Comparison of ENCODE assay signal across 16 cellular contexts in the genomic region with DNA sequence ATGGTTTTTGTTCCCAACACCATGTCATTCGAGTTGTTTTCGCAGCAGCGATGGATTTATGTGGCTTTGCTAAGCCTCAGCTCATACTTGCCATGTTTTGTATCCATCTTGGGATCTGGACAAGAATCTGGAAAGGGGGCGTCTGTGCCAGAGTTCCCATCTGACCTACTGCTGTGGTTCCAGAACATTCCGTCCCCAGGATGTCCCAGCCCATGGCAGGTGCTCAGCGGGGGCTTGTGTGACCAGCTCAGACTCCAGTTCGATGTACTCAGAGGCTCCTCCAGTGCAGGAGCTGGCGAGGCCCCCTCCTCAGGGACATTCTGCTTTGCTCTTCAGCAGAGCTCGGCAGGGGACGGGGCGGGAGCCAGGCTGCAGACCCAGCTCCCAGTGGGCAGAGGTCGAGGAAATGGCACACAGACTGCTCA. TPM values are rescaled to one million over a fixed set of nuclear protein-coding genes. Genes with fewer than 3 reads are reported as not detected.
DNase-seq lines count a peak whose midpoint lies in the region; ATAC-seq and TF ChIP-seq lines count a peak whose summit lies in the region.
"Had no signal": no experiment of that assay in that cellular context is flagged by ENCODE, and none has a peak within 500 bp of the region (broad histone marks: within the 10 kb centered on the region; RNA-seq: fewer than 3 reads in every experiment).

No MANE protein-coding gene starts in this region.

- H4K20me1 ChIP-seq in PC-3 (ENCODE audit: low read length) (no peaks in the 10 kb centered on the region), osteoblast (ENCODE audit: insufficient read depth, low read length) (no peaks in the 10 kb centered on the region)

- TF ChIP-seq POLR2A in esophagus squamous epithelium (IDR thresholded peaks at IDR 0.05) (no peak), transverse colon (IDR thresholded peaks at IDR 0.05) (no peak), prostate gland (IDR thresholded peaks at IDR 0.05) (no peak)

- no peaks in the 10 kb centered on the region for H3K36me3 ChIP-seq in PC-3 (ENCODE audit: low read depth, low read length)
- H3K36me3 ChIP-seq in esophagus squamous epithelium = no peaks in the 10 kb centered on the region
- no peaks in the 10 kb centered on the region for H3K36me3 ChIP-seq in osteoblast (ENCODE audit: insufficient read depth, low read length)
- H3K36me3 ChIP-seq in transverse colon = no peaks in the 10 kb centered on the region
- H3K36me3 ChIP-seq in prostate gland = no peaks in the 10 kb centered on the region
- H3K36me3 ChIP-seq: ovary had no signal

- POLR2A ChIA-PET in PC-3 (lab: Charles Lee; ENCODE audit: unreplicated experiment) = interaction anchor here (0.5 to 1.6 kb wide), 2 partner anchors 38 to 82 kb away, joined by 5 to 12 read pairs; no protein-coding TSS in a partner anchor

- intact Hi-C loops in PC-3 (cut with micrococcal nuclease) (no loop called here), esophagus squamous epithelium (cut with DNase I) (no loop called here), transverse colon (cut with DNase I; ENCODE audit: low total_unique reads) (no loop called here), prostate gland (cut with DNase I) (loop anchor here (1.0 to 5.0 kb wide), 4 partner anchors 16 to 88 kb away; no protein-coding TSS in a partner anchor)

- H3K9me2 ChIP-seq in PC-3 (replicated peaks; ENCODE audit: low read length) = no peaks in the 10 kb centered on the region

- no peak for ATAC-seq in PC-3
- no peak for ATAC-seq in stimulated activated memory B cell treated with anti-CD40 and anti-IgM and Interleukin-4, amounts not matched to agents 10 μg/mL and 1 μg/mL and 100 μg/mL, for 72 hours
- ATAC-seq: activated T-cell treated with anti-CD3 and anti-CD28 coated beads, Interleukin-2, amount 50 U/mL, for 4 hours had no signal

- H3K9me3 Mint-ChIP-seq in stimulated activated memory B cell treated with anti-CD40 and anti-IgM and Interleukin-4, amounts not matched to agents 10 μg/mL and 1 μg/mL and 100 μg/mL, for 72 hours = peaks cover 11% of the 10 kb centered on the region

- H3K4me2 ChIP-seq in PC-3 (ENCODE audit: low read length) = peak overlapping the region; percentile 62
- H3K4me2 ChIP-seq in osteoblast (ENCODE audit: insufficient read depth, low read length) = peak overlapping the region; percentile 46

- TF ChIP-seq CTCF in PC-3 (conservative IDR thresholded peaks at IDR 0.05; ENCODE audit: low read depth, low read length) (no peak), esophagus squamous epithelium (IDR thresholded peaks at IDR 0.05) (no peak), osteoblast (IDR thresholded peaks at IDR 0.05; ENCODE audit: extremely low read depth, low read depth, low read length) (no peak), transverse colon (IDR thresholded peaks at IDR 0.05) (no peak), prostate gland (IDR thresholded peaks at IDR 0.05) (no peak)

- 50 to 74% methylated on average over 2 to 11 of the region's 12 CpGs for WGBS in esophagus squamous epithelium, 2 donors
- WGBS in transverse colon (ENCODE audit: low coverage in 1 of 2), 2 donors = 89% methylated on average over 11 of the region's 12 CpGs; no CpG with 5 or more reads in 1 of the 2 donors
- WGBS in prostate gland = 64% methylated on average over 12 of the region's 12 CpGs

- H3K79me2 ChIP-seq in PC-3 (ENCODE audit: low read length) = no peaks in the 10 kb centered on the region
- no peaks in the 10 kb centered on the region for H3K79me2 ChIP-seq in osteoblast (ENCODE audit: insufficient read depth, low read length)

- in situ Hi-C loops in transverse colon (cut with MboI; ENCODE audit: low pct_ligation_motif_present in 1 of 4, low pct_unique_long_range_greater_than_20kb in 1 of 4, low sequenced_read_pairs in 3 of 4) = no loop called here

- H3K9me3 ChIP-seq in PC-3 (ENCODE audit: low read length) (0 out of 2 replicates have a peak, but pooled peaks cover 4% of the 10 kb centered on the region), esophagus squamous epithelium (peaks cover 0 to 14% (median 3%) of the 10 kb centered on the region in 3 donors), osteoblast (ENCODE audit: low read depth, low read length) (peaks cover 4% of the 10 kb centered on the region), transverse colon (no peaks in the 10 kb centered on the region), prostate gland (no peaks in the 10 kb centered on the region)
- H3K9me3 ChIP-seq: ovary had no signal

- TF ChIP-seq EP300 in transverse colon (IDR thresholded peaks at IDR 0.05; ENCODE audit: low read depth) = peak; percentile 88

- no peak overlapping the region for H3K4me3 ChIP-seq in PC-3 (ENCODE audit: low read length)
- no peak overlapping the region for H3K4me3 ChIP-seq in esophagus squamous epithelium
- peak overlapping the region; percentile 5 for H3K4me3 ChIP-seq in osteoblast (ENCODE audit: insufficient read depth, low read length)
- no peak overlapping the region for H3K4me3 ChIP-seq in transverse colon
- no peak overlapping the region for H3K4me3 ChIP-seq in prostate gland
- H3K4me3 ChIP-seq: ovary had no signal

- H3K27ac ChIP-seq in PC-3 (ENCODE audit: low read length) = peak overlapping the region; percentile 89
- peak overlapping the region; percentile 6 to 88 (median 77) for H3K27ac ChIP-seq in esophagus squamous epithelium
- H3K27ac ChIP-seq in osteoblast (ENCODE audit: low read depth, low read length) = peak overlapping the region; percentile 87
- peak overlapping the region in 1 of 4 donors; percentile 69 for H3K27ac ChIP-seq in transverse colon
- peak overlapping the region in 1 of 2 donors; percentile 59 for H3K27ac ChIP-seq in prostate gland
- H3K27ac ChIP-seq: ovary had no signal

- CTCF ChIA-PET in PC-3 (lab: Charles Lee) = no interaction called here

- H2AFZ ChIP-seq in PC-3 (ENCODE audit: low read length) (no peak overlapping the region), osteoblast (ENCODE audit: low read length) (peak overlapping the region; percentile 28)

- H3K36me3 Mint-ChIP-seq in stimulated activated memory B cell treated with anti-CD40 and anti-IgM and Interleukin-4, amounts not matched to agents 10 μg/mL and 1 μg/mL and 100 μg/mL, for 72 hours = no peaks in the 10 kb centered on the region
- H3K36me3 Mint-ChIP-seq: activated CD4-positive, alpha-beta memory T cell treated with anti-CD3 and anti-CD28 coated beads for 36 hours; activated naive CD8-positive, alpha-beta T cell treated with anti-CD3 and anti-CD28 coated beads for 36 hours; CD14-positive monocyte had no signal

- H3K4me1 Mint-ChIP-seq in stimulated activated memory B cell treated with anti-CD40 and anti-IgM and Interleukin-4, amounts not matched to agents 10 μg/mL and 1 μg/mL and 100 μg/mL, for 72 hours = no peaks in the 10 kb centered on the region
- H3K4me1 Mint-ChIP-seq: activated naive CD8-positive, alpha-beta T cell treated with anti-CD3 and anti-CD28 coated beads for 36 hours had no signal

- H3K27me3 Mint-ChIP-seq in stimulated activated memory B cell treated with anti-CD40 and anti-IgM and Interleukin-4, amounts not matched to agents 10 μg/mL and 1 μg/mL and 100 μg/mL, for 72 hours = peaks cover 89% of the 10 kb centered on the region

- H3K4me1 ChIP-seq in PC-3 (ENCODE audit: insufficient read depth, low read length) (peaks cover 16% of the 10 kb centered on the region), esophagus squamous epithelium (peaks cover 0 to 6% (median 0%) of the 10 kb centered on the region in 3 donors), osteoblast (ENCODE audit: insufficient read depth, low read length) (peaks cover 22% of the 10 kb centered on the region), transverse colon (no peaks in the 10 kb centered on the region), prostate gland (replicated peaks) (no peaks in the 10 kb centered on the region)

- DNase-seq in PC-3 (no peak), esophagus squamous epithelium (lab: John Stamatoyannopoulos, UW) (no peak), osteoblast (ENCODE audit: insufficient read length, low spot score, missing footprints) (peak; percentile 66), transverse colon (no peak), prostate gland (ENCODE audit: low spot score) (no peak), putamen (ENCODE audit: low spot score) (no peak)
- DNase-seq: activated CD4-positive, alpha-beta memory T cell treated with anti-CD3 and anti-CD28 coated beads for 36 hours; activated naive CD8-positive, alpha-beta T cell treated with anti-CD3 and anti-CD28 coated beads for 36 hours; activated T-cell treated with anti-CD3 and anti-CD28 coated beads, Interleukin-2, amount 50 U/mL, for 4 hours; cerebellar nuclear complex; NCI-H446; ovary; SIG-M5; T1000 had no signal

- TSS peak; percentile 87 for BruUV-seq in PC-3 (replicated peaks; lab: Mats Ljungman, UMichigan)

- H3K27me3 ChIP-seq in PC-3 (ENCODE audit: low read length) = no peaks in the 10 kb centered on the region
- peaks cover 0 to 20% (median 0%) of the 10 kb centered on the region in 4 donors for H3K27me3 ChIP-seq in esophagus squamous epithelium
- H3K27me3 ChIP-seq in osteoblast (ENCODE audit: insufficient read depth, low read length) = peaks cover 11% of the 10 kb centered on the region
- H3K27me3 ChIP-seq in transverse colon = peaks cover 3% of the 10 kb centered on the region
- H3K27me3 ChIP-seq in prostate gland (replicated peaks; ENCODE audit: insufficient read depth) = no peaks in the 10 kb centered on the region
- H3K27me3 ChIP-seq: ovary had no signal

- H3F3A ChIP-seq in PC-3 (ENCODE audit: low read length, unreplicated experiment) = no peaks in the 10 kb centered on the region

- H3K27ac Mint-ChIP-seq in stimulated activated memory B cell treated with anti-CD40 and anti-IgM and Interleukin-4, amounts not matched to agents 10 μg/mL and 1 μg/mL and 100 μg/mL, for 72 hours = no peak overlapping the region
- H3K27ac Mint-ChIP-seq: activated CD4-positive, alpha-beta memory T cell treated with anti-CD3 and anti-CD28 coated beads for 36 hours; activated naive CD8-positive, alpha-beta T cell treated with anti-CD3 and anti-CD28 coated beads for 36 hours; CD14-positive monocyte had no signal

- no peak overlapping the region for H3K4me3 Mint-ChIP-seq in stimulated activated memory B cell treated with anti-CD40 and anti-IgM and Interleukin-4, amounts not matched to agents 10 μg/mL and 1 μg/mL and 100 μg/mL, for 72 hours
- H3K4me3 Mint-ChIP-seq: activated CD4-positive, alpha-beta memory T cell treated with anti-CD3 and anti-CD28 coated beads for 36 hours; activated naive CD8-positive, alpha-beta T cell treated with anti-CD3 and anti-CD28 coated beads for 36 hours; activated T-cell treated with anti-CD3 and anti-CD28 coated beads, Interleukin-2, amount 50 U/mL, for 4 hours had no signal

- H3K9ac ChIP-seq in PC-3 (ENCODE audit: low read length) = peak overlapping the region; percentile 61

RNA-seq across cellular contexts. Expression of gene ADARB1, which starts 24.0 kb away (rescaled TPM):
- 14.1 and 21.0 TPM in 2 replicates for total RNA-seq in PC-3 (2014; rRNA removed)
- total RNA-seq in esophagus squamous epithelium = 10 to 100 TPM in 1 of 4 donors, 1 to 10 TPM in 3; 3.4 to 15.6 (median 5.7) TPM
- total RNA-seq in osteoblast = 19.5 and 28.9 TPM in 2 replicates
- 10 to 100 TPM in 3 of 4 donors, 1 to 10 TPM in 1; 6.8 to 32.2 (median 17.3) TPM for total RNA-seq in transverse colon
- total RNA-seq in prostate gland = 10 to 100 TPM; 21.0 to 30.9 TPM
